ENCODE assay signal across 8 cellular contexts in the genomic region with DNA sequence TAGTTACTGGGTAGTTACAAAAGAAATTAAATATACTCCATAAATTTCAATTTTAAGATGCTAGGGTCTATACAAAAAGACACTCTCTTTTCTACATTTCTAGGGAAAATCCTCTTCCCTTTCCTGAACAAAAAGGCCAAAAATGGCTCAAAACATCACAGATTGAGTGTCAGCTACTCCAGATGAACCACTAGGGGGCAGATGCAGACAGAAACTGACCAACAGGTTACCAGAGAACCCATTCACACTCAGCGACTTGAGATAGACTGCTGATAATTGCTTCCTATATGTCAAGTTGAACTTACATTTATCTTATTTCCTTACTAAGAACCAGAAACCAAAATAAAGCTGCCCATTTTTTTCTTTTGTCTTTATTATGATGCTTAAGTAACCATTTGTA.
DNase-seq lines count a peak whose midpoint lies in the region; ATAC-seq and FAIRE-seq lines count a peak whose summit lies in the region.

No MANE protein-coding gene starts in this region.

- FAIRE-seq in GM18507 (lab: Jason Lieb, UNC) = peak; percentile 59

- ATAC-seq in HG03039 (IDR thresholded peaks at IDR 0.05; ENCODE audit: unreplicated experiment) (no peak), GM18870 (IDR thresholded peaks at IDR 0.05; ENCODE audit: unreplicated experiment) (no peak), HG03139 (IDR thresholded peaks at IDR 0.05; ENCODE audit: unreplicated experiment) (no peak), GM19328 (IDR thresholded peaks at IDR 0.05; ENCODE audit: unreplicated experiment) (no peak)

- DNase-seq in AG20443 (ENCODE audit: low spot score) (peak; percentile 20), GM18507 (ENCODE audit: extremely low spot score, insufficient read length, low read depth) (peak; percentile 0), RPMI8226 (peak; percentile 28), hepatic stellate cell (ENCODE audit: low spot score) (peak; percentile 20)
